26 cellular contexts compared by ENCODE assay signal in the genomic region with DNA sequence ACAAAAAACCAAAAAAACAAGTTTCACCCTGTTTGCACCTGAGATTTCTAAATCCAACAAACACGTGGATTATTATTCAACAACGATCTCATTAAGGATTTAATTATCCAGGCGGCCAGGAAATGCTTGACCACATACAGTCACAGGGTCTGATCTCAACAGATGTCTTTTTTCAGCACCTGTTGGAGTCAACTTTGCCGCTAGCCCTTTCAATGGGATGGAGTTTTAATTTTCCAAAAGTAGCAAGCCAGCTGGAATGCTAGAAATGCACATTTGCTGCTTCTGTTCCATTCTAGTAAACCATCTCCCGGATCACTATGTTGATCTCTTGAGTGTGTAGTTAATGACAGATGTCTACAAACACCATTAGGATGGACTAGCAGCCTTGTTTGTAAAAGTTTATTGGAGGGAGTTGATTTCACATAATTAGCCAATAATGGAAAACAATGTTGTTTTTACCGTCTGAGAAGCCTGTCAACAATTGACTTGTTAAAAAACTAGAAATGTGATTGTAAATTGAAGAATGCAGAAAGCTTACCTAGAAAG.
"Had no signal": no experiment of that assay in that cellular context is flagged by ENCODE, and none has a peak within 500 bp of the region (broad histone marks: within the 10 kb centered on the region; RNA-seq: fewer than 3 reads in every experiment).

No MANE protein-coding gene starts in this region.

- H3K27me3 ChIP-seq: esophagus squamous epithelium, hepatocyte, ovary, testis, transverse colon had no signal

- H3K4me1 ChIP-seq: testis had no signal

- H3K4me3 ChIP-seq: esophagus squamous epithelium, hepatocyte, ovary, testis, transverse colon had no signal

- DNase-seq: activated CD4-positive, alpha-beta memory T cell treated with anti-CD3 and anti-CD28 coated beads for 36 hours; activated CD4-positive, alpha-beta T cell treated with anti-CD3 and anti-CD28 coated beads, Interleukin-2, amount 10 ng/mL, durations not matched to agents 24 days and 14 days; activated CD4-positive, CD25-positive, alpha-beta regulatory T cell treated with anti-CD3 and anti-CD28 coated beads, Interleukin-2, amount 50 U/mL, for 72 hours; activated CD8-positive, alpha-beta memory T cell treated with anti-CD3 and anti-CD28 coated beads, Interleukin-2, amount 50 U/mL, for 4 hours; activated gamma-delta T cell treated with Interleukin-2 at 50 U/mL for 16 hours; activated naive CD4-positive, alpha-beta T cell treated with anti-CD3 and anti-CD28 coated beads, Interleukin-2, amount 50 U/mL, for 16 hours; activated T-cell treated with anti-CD3 and anti-CD28 coated beads, Interleukin-2, amount 50 U/mL, for 1 hour; dermis blood vessel endothelial cell; effector CD4-positive, alpha-beta T cell; esophagus squamous epithelium; foreskin melanocyte; islet precursor cell; left ventricle myocardium superior; mammary epithelial cell; naive thymus-derived CD4-positive, alpha-beta T cell; ovary; stimulated activated CD4-positive, alpha-beta T cell treated with anti-CD3 and anti-CD28 coated beads, Interleukin-2, amount 100 ng/mL, for 48 hours; stimulated activated naive CD8-positive, alpha-beta T cell treated with anti-CD3 and anti-CD28 coated beads, Interleukin-15, Interleukin-2, amounts not matched to agents 100 U/mL and 50 U/mL, for 24 hours; SW 1271; T-helper 17 cell; T1000; testis; transverse colon; WERI-Rb-1 had no signal

- ATAC-seq: naive thymus-derived CD4-positive, alpha-beta T cell; stimulated activated naive CD8-positive, alpha-beta T cell treated with anti-CD3 and anti-CD28 coated beads, Interleukin-15, Interleukin-2, amounts not matched to agents 100 U/mL and 50 U/mL, for 24 hours; T-helper 17 cell had no signal

- H3K9me3 ChIP-seq: esophagus squamous epithelium, ovary, testis, transverse colon had no signal

- H3K36me3 ChIP-seq: esophagus squamous epithelium, ovary, transverse colon, WERI-Rb-1 had no signal

- H3K27ac ChIP-seq: epithelial cell of prostate, esophagus squamous epithelium, hepatocyte, ovary, testis, transverse colon, WERI-Rb-1 had no signal
